Comparison of ENCODE assay signal across 8 cellular contexts in the genomic region with DNA sequence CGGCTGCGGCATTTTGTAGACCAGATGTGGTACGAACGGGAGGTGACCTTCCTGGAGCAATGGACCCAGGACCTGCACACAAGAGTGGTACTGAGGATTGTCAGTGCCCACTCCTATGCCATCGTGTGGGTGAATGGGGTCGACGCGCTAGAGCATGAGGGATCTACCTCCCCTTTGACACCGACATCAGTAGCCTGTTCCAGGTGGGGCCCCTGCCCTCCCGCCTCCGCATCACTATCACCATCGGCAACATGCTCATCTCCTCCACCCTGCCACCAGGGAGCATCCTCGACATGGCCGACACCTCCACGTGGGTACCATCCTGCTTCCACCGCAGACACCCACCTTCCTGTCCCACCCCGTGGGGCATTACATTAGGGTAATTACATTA. TPM values are rescaled to one million over a fixed set of nuclear protein-coding genes. Genes with fewer than 3 reads are reported as not detected.
DNase-seq lines count a peak whose midpoint lies in the region; ATAC-seq and TF ChIP-seq lines count a peak whose summit lies in the region.

No MANE protein-coding gene starts in this region.

- no peak overlapping the region for H3K9ac ChIP-seq in DND-41 (ENCODE audit: low read depth, low read length)

- no peaks in the 10 kb centered on the region for H3K4me1 ChIP-seq in DND-41 (ENCODE audit: insufficient read depth, low read length)
- H3K4me1 ChIP-seq in right atrium auricular region, result no peaks in the 10 kb centered on the region

- H3K79me2 ChIP-seq in DND-41 (ENCODE audit: insufficient read depth, low read length), result no peaks in the 10 kb centered on the region

- CTCF ChIA-PET in activated CD8-positive, alpha-beta T cell treated with anti-CD3 and anti-CD28 coated beads, Interleukin-2, amount 10 ng/mL, durations not matched to agents 7 days and 5 days (lab: Charles Lee), result interaction anchor here (0.9 to 2.4 kb wide), 7 partner anchors 8 to 82 kb away, joined by 3 to 16 read pairs (median 6); no protein-coding TSS in a partner anchor

- peak overlapping the region; percentile 82 for H3K4me3 Mint-ChIP-seq in activated CD8-positive, alpha-beta T cell treated with anti-CD3 and anti-CD28 coated beads, Interleukin-2, amount 10 ng/mL, durations not matched to agents 7 days and 5 days

- H3K27ac Mint-ChIP-seq in activated CD8-positive, alpha-beta T cell treated with anti-CD3 and anti-CD28 coated beads, Interleukin-2, amount 10 ng/mL, durations not matched to agents 7 days and 5 days, result peak overlapping the region; percentile 87

- intact Hi-C loops in sciatic nerve (cut with DNase I), result no loop called here

- H3K9me3 ChIP-seq in DND-41 (ENCODE audit: insufficient read depth, low read length, severe bottlenecking), result no peaks in the 10 kb centered on the region
- H3K9me3 ChIP-seq in right atrium auricular region, result no peaks in the 10 kb centered on the region

- H3K27ac ChIP-seq in DND-41 (ENCODE audit: low read length) (no peak overlapping the region), right atrium auricular region (peak overlapping the region in 1 of 2 donors; percentile 54)

- no peak overlapping the region for H3K4me3 ChIP-seq in DND-41 (ENCODE audit: low read depth in 1 of 2, low read length in 2 of 2)
- H3K4me3 ChIP-seq in right atrium auricular region, result peak overlapping the region; percentile 54 to 63

- no peak overlapping the region for H3K4me2 ChIP-seq in DND-41 (ENCODE audit: insufficient read depth, low read length)

- peaks cover 24% of the 10 kb centered on the region for H3K4me1 Mint-ChIP-seq in activated CD8-positive, alpha-beta T cell treated with anti-CD3 and anti-CD28 coated beads, Interleukin-2, amount 10 ng/mL, durations not matched to agents 7 days and 5 days (ENCODE audit: low read depth)

- POLR2A ChIA-PET in activated CD8-positive, alpha-beta T cell treated with anti-CD3 and anti-CD28 coated beads, Interleukin-2, amount 10 ng/mL, durations not matched to agents 7 days and 5 days (lab: Charles Lee), result no interaction called here

- peaks cover 9% of the 10 kb centered on the region for H3K36me3 Mint-ChIP-seq in activated CD8-positive, alpha-beta T cell treated with anti-CD3 and anti-CD28 coated beads, Interleukin-2, amount 10 ng/mL, durations not matched to agents 7 days and 5 days (ENCODE audit: low read depth)

- no peak overlapping the region for H2AFZ ChIP-seq in DND-41 (ENCODE audit: low read depth, low read length)

- no peaks in the 10 kb centered on the region for H4K20me1 ChIP-seq in DND-41 (ENCODE audit: insufficient read depth, low read length)

- no peak for DNase-seq in DND-41
- DNase-seq in activated CD8-positive, alpha-beta T cell treated with anti-CD3 and anti-CD28 coated beads, Interleukin-2, amount 10 ng/mL, durations not matched to agents 7 days and 5 days, result no peak
- no peak for DNase-seq in right atrium auricular region (ENCODE audit: low spot score)
- DNase-seq in stimulated activated CD4-positive, alpha-beta T cell treated with anti-CD3 and anti-CD28 coated beads, Interleukin-4, amount 100 ng/mL, for 1 hour, result peak; percentile 47
- no peak for DNase-seq in sciatic nerve (ENCODE audit: low spot score)
- DNase-seq in SW 1271 (lab: John Stamatoyannopoulos, UW), result no peak

- H3K27me3 ChIP-seq in DND-41 (ENCODE audit: insufficient read depth, low read length, poor library complexity), result no peaks in the 10 kb centered on the region
- H3K27me3 ChIP-seq in right atrium auricular region, result no peaks in the 10 kb centered on the region

- no peaks in the 10 kb centered on the region for H3K9me3 Mint-ChIP-seq in activated CD8-positive, alpha-beta T cell treated with anti-CD3 and anti-CD28 coated beads, Interleukin-2, amount 10 ng/mL, durations not matched to agents 7 days and 5 days (ENCODE audit: insufficient read depth)

- H3K36me3 ChIP-seq in DND-41 (ENCODE audit: insufficient read depth, low read length), result peaks cover 8% of the 10 kb centered on the region; the same call in 1 of the 2 replicates
- peaks cover 3% of the 10 kb centered on the region for H3K36me3 ChIP-seq in right atrium auricular region

- no peaks in the 10 kb centered on the region for H3K27me3 Mint-ChIP-seq in activated CD8-positive, alpha-beta T cell treated with anti-CD3 and anti-CD28 coated beads, Interleukin-2, amount 10 ng/mL, durations not matched to agents 7 days and 5 days (ENCODE audit: low read depth)

- TF ChIP-seq CTCF in DND-41 (IDR thresholded peaks at IDR 0.05; ENCODE audit: borderline replicate concordance, extremely low read depth, low read length, poor library complexity, severe bottlenecking) (peak; percentile 3), right atrium auricular region (IDR thresholded peaks at IDR 0.05) (no peak)

- ATAC-seq in DND-41 (ENCODE audit: insufficient read depth, low read depth) (no peak), HG03196 (IDR thresholded peaks at IDR 0.05; ENCODE audit: unreplicated experiment) (peak; percentile 18), GM18907 (IDR thresholded peaks at IDR 0.05; ENCODE audit: unreplicated experiment) (no peak), sciatic nerve (no peak)
- ATAC-seq in activated CD8-positive, alpha-beta T cell treated with anti-CD3 and anti-CD28 coated beads, Interleukin-2, amount 10 ng/mL, durations not matched to agents 7 days and 5 days, result peak; percentile 6

RNA-seq across cellular contexts. Expression of gene SMARCA5, which starts 46.2 kb away (rescaled TPM):
- total RNA-seq in activated CD8-positive, alpha-beta T cell treated with anti-CD3 and anti-CD28 coated beads, Interleukin-2, amount 10 ng/mL, durations not matched to agents 7 days and 5 days, result 10 to 100 TPM; 45.6 to 45.7 TPM
- total RNA-seq in right atrium auricular region, result 10 to 100 TPM; 18.6 to 23.4 TPM
- 55.6 TPM for total RNA-seq in sciatic nerve

Comparison
In these comparisons a context has a peak if more than half of its experiments do, and no peak if none do; other contexts are left out.
1. ATAC-seq: peak in HG03196 (single experiment) and activated CD8-positive, alpha-beta T cell treated with anti-CD3 and anti-CD28 coated beads, Interleukin-2, amount 10 ng/mL, durations not matched to agents 7 days and 5 days (single experiment); none in DND-41 (single experiment), GM18907 (single experiment) and sciatic nerve (single experiment).
2. H3K4me3 ChIP-seq: peak in right atrium auricular region (2 of 2); none in DND-41 (0 of 2).